13 cellular contexts compared by ENCODE assay signal in the genomic region with DNA sequence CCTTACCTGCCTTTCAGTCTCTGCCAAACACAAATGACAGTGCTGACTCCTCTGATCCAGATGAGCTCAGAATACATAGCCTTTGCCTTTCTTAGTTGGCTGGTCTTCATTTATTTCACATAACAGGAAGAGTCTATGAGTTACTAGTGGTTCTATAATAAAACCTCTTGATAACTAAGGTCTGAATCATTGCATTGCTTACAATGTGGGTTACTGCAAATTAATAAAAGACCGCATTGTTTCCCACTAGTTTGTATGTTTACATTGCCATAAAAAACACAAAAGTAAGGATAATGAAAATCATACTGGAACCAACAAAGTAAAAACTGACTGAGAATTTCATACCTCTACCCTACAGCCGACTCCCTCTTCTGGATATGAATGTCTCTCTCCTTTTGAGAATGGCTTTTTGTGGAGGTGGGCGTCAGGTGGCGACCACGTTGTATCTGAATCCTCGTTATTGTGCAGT.
A peak's percentile ranks its signal among the peaks of the same experiment; 100 is the strongest.
DNase-seq lines count a peak whose midpoint lies in the region; ATAC-seq lines count a peak whose summit lies in the region.
"Had no signal": no experiment of that assay in that cellular context is flagged by ENCODE, and none has a peak within 500 bp of the region (broad histone marks: within the 10 kb centered on the region; RNA-seq: fewer than 3 reads in every experiment).

No MANE protein-coding gene starts in this region.

- WGBS in trophoblast cell (ENCODE audit: extremely low coverage, insufficient coverage, insufficient read length) = no CpG with 5 or more reads among the region's 6 CpGs

- H3K9me3 ChIP-seq in MG63 = no peaks in the 10 kb centered on the region
- no peaks in the 10 kb centered on the region for H3K9me3 ChIP-seq in trophoblast cell (ENCODE audit: insufficient read depth, low read depth, low read length)
- H3K9me3 ChIP-seq in HAP-1 = no peaks in the 10 kb centered on the region
- H3K9me3 ChIP-seq: mucosa of descending colon, sigmoid colon had no signal

- H4K91ac ChIP-seq in trophoblast cell (ENCODE audit: low read depth, low read length) = peak overlapping the region; percentile 78

- no peak overlapping the region for H2BK120ac ChIP-seq in trophoblast cell (ENCODE audit: insufficient read depth, low read length, poor library complexity)

- H3K18ac ChIP-seq in trophoblast cell (ENCODE audit: low read length) = no peak overlapping the region

- no peak overlapping the region for H4K12ac ChIP-seq in trophoblast cell (ENCODE audit: low read depth, low read length)

- intact Hi-C loops in dendritic cell treated with granulocyte-macrophage colony-stimulating factor and Interleukin-4, amounts not matched to agents 40 ng/mL and 50 ng/mL, for 4 days (cut with micrococcal nuclease) = loop anchor here (10.0 kb wide), 3 partner anchors 109 to 1369 kb away; partner anchors contain the start of gene KLF6

- H3K27ac Mint-ChIP-seq in dendritic cell treated with granulocyte-macrophage colony-stimulating factor and Interleukin-4, amounts not matched to agents 40 ng/mL and 50 ng/mL, for 4 days = peak overlapping the region; percentile 6
- H3K27ac Mint-ChIP-seq: WTC11 had no signal

- no peak overlapping the region for H3K9ac ChIP-seq in trophoblast cell (ENCODE audit: low read length)

- H3K9me3 Mint-ChIP-seq in dendritic cell treated with granulocyte-macrophage colony-stimulating factor and Interleukin-4, amounts not matched to agents 40 ng/mL and 50 ng/mL, for 4 days = no peaks in the 10 kb centered on the region
- H3K9me3 Mint-ChIP-seq: WTC11 had no signal

- no peak overlapping the region for H3K23ac ChIP-seq in trophoblast cell (ENCODE audit: low read length)

- H3K4me2 ChIP-seq in trophoblast cell (ENCODE audit: low read length) = no peak overlapping the region

- peaks cover 4% of the 10 kb centered on the region for H3K27me3 Mint-ChIP-seq in dendritic cell treated with granulocyte-macrophage colony-stimulating factor and Interleukin-4, amounts not matched to agents 40 ng/mL and 50 ng/mL, for 4 days

- no peaks in the 10 kb centered on the region for H3K4me1 Mint-ChIP-seq in dendritic cell treated with granulocyte-macrophage colony-stimulating factor and Interleukin-4, amounts not matched to agents 40 ng/mL and 50 ng/mL, for 4 days (ENCODE audit: low read depth)

- no peak overlapping the region for H3K4me3 Mint-ChIP-seq in dendritic cell treated with granulocyte-macrophage colony-stimulating factor and Interleukin-4, amounts not matched to agents 40 ng/mL and 50 ng/mL, for 4 days
- H3K4me3 Mint-ChIP-seq: WTC11 had no signal

- H3K4me1 ChIP-seq in trophoblast cell (ENCODE audit: control insufficient read depth in 1 of 2, insufficient read depth in 2 of 2, low read length in 2 of 2) = no peaks in the 10 kb centered on the region
- no peaks in the 10 kb centered on the region for H3K4me1 ChIP-seq in HAP-1

- no peaks in the 10 kb centered on the region for H3K36me3 Mint-ChIP-seq in dendritic cell treated with granulocyte-macrophage colony-stimulating factor and Interleukin-4, amounts not matched to agents 40 ng/mL and 50 ng/mL, for 4 days (ENCODE audit: low read depth)
- H3K36me3 Mint-ChIP-seq: WTC11 had no signal

- H3K14ac ChIP-seq in trophoblast cell (ENCODE audit: low read length) = peak overlapping the region; percentile 17

- DNase-seq in ELR (ENCODE audit: low read depth) (peak; percentile 95), MG63 (peak; percentile 33), trophoblast cell (no peak), HAP-1 (ENCODE audit: low spot score in 2 of 2) (no peak)
- DNase-seq: activated gamma-delta T cell, mucosa of descending colon, Right ventricle myocardium superior, sigmoid colon had no signal

- ATAC-seq in GM18519 (IDR thresholded peaks at IDR 0.05; ENCODE audit: low FRiP score, unreplicated experiment) (no peak), HG03378 (IDR thresholded peaks at IDR 0.05; ENCODE audit: unreplicated experiment) (no peak)
- ATAC-seq: K562, mucosa of descending colon, WTC11 had no signal

- H3K4me3 ChIP-seq in MG63 (no peak overlapping the region), trophoblast cell (ENCODE audit: low read depth, low read length) (no peak overlapping the region), HAP-1 (no peak overlapping the region)
- H3K4me3 ChIP-seq: K562, mucosa of descending colon, sigmoid colon had no signal

- H4K8ac ChIP-seq in trophoblast cell (ENCODE audit: low read depth, low read length) = no peak overlapping the region

- no peak overlapping the region for H2AFZ ChIP-seq in trophoblast cell (ENCODE audit: insufficient read depth, low read length, poor library complexity)

- no peak overlapping the region for H2AK5ac ChIP-seq in trophoblast cell (ENCODE audit: low read length)

- H2BK5ac ChIP-seq in trophoblast cell (ENCODE audit: low read depth, low read length, poor library complexity) = no peak overlapping the region

- H3K27me3 ChIP-seq in MG63 = no peaks in the 10 kb centered on the region
- H3K27me3 ChIP-seq in trophoblast cell (ENCODE audit: insufficient read depth, low read length) = no peaks in the 10 kb centered on the region
- peaks cover 7% of the 10 kb centered on the region for H3K27me3 ChIP-seq in HAP-1 (ENCODE audit: low read depth)
- H3K27me3 ChIP-seq: sigmoid colon had no signal

- in situ Hi-C loops in HAP-1 (cut with MboI; ENCODE audit: low sequenced_read_pairs) = loop anchor here (25.0 kb wide), 1 partner anchor 1552 kb away; no protein-coding TSS in a partner anchor

- H2BK12ac ChIP-seq in trophoblast cell (ENCODE audit: low read length) = peak overlapping the region; percentile 63

- H3K36me3 ChIP-seq in MG63 (no peaks in the 10 kb centered on the region; the same call in 1 of the 2 replicates), trophoblast cell (ENCODE audit: control insufficient read depth in 1 of 2, insufficient read depth in 2 of 2, low read length in 2 of 2) (no peaks in the 10 kb centered on the region), HAP-1 (replicated peaks) (no peaks in the 10 kb centered on the region)
- H3K36me3 ChIP-seq: sigmoid colon had no signal

- H3K79me1 ChIP-seq in trophoblast cell (ENCODE audit: low read length) = peaks cover 6% of the 10 kb centered on the region

- H3K79me2 ChIP-seq in trophoblast cell (ENCODE audit: control insufficient read depth, insufficient read depth, low read length, poor library complexity) = no peaks in the 10 kb centered on the region

- H3K27ac ChIP-seq in trophoblast cell (ENCODE audit: low read depth, low read length) = no peak overlapping the region
- H3K27ac ChIP-seq: sigmoid colon had no signal

- no peak overlapping the region for H3K4ac ChIP-seq in trophoblast cell (ENCODE audit: low read depth, low read length)

Comparison
In these comparisons a context has a peak if more than half of its experiments do, and no peak if none do; other contexts are left out.
1. DNase-seq: peak in ELR (single experiment) and MG63 (single experiment); none in trophoblast cell (0 of 2) and HAP-1 (0 of 2).